15 cellular contexts compared by ENCODE assay signal in genomic region chr5:2251298-2251697, GRCh38.
DNase-seq lines count a peak whose midpoint lies in the region; ATAC-seq and TF ChIP-seq lines count a peak whose summit lies in the region.
"Had no signal": no experiment of that assay in that cellular context is flagged by ENCODE, and none has a peak within 500 bp of the region (broad histone marks: within the 10 kb centered on the region; RNA-seq: fewer than 3 reads in every experiment).

No MANE protein-coding gene starts in this region.

- no peaks in the 10 kb centered on the region for H4K20me1 ChIP-seq in BLaER1
- no peaks in the 10 kb centered on the region for H4K20me1 ChIP-seq in DND-41 (ENCODE audit: insufficient read depth, low read length)

- H3K27ac ChIP-seq in BLaER1 (peak overlapping the region; percentile 37; the same call in 1 of the 2 replicates), DND-41 (ENCODE audit: low read length) (no peak overlapping the region)
- H3K27ac ChIP-seq: C4-2B had no signal

- no peaks in the 10 kb centered on the region for H3K36me3 Mint-ChIP-seq in stimulated activated effector memory CD8-positive, alpha-beta T cell treated with anti-CD3 and anti-CD28 coated beads, Interleukin-12 subunit alpha, Interleukin-12 subunit beta, amount 100 ng/mL, for 72 hours

- no peaks in the 10 kb centered on the region for H3K79me2 ChIP-seq in DND-41 (ENCODE audit: insufficient read depth, low read length)

- H3K27ac Mint-ChIP-seq in stimulated activated effector memory CD8-positive, alpha-beta T cell treated with anti-CD3 and anti-CD28 coated beads, Interleukin-12 subunit alpha, Interleukin-12 subunit beta, amount 100 ng/mL, for 72 hours, result no peak overlapping the region
- H3K27ac Mint-ChIP-seq: B cell; CD4-positive, alpha-beta T cell; GM23338 had no signal

- H3K4me3 ChIP-seq in BLaER1 (no peak overlapping the region), DND-41 (ENCODE audit: low read depth in 1 of 2, low read length in 2 of 2) (no peak overlapping the region)
- H3K4me3 ChIP-seq: GM12878, GM23338 had no signal

- no peak overlapping the region for H3K9ac ChIP-seq in BLaER1
- H3K9ac ChIP-seq in DND-41 (ENCODE audit: low read depth, low read length), result no peak overlapping the region

- H3K36me3 ChIP-seq in BLaER1, result no peaks in the 10 kb centered on the region
- H3K36me3 ChIP-seq in DND-41 (ENCODE audit: insufficient read depth, low read length), result no peaks in the 10 kb centered on the region

- H2AFZ ChIP-seq in DND-41 (ENCODE audit: low read depth, low read length), result no peak overlapping the region
- H2AFZ ChIP-seq: GM23338 had no signal

- peaks cover 5% of the 10 kb centered on the region for H3K9me3 Mint-ChIP-seq in stimulated activated effector memory CD8-positive, alpha-beta T cell treated with anti-CD3 and anti-CD28 coated beads, Interleukin-12 subunit alpha, Interleukin-12 subunit beta, amount 100 ng/mL, for 72 hours
- H3K9me3 Mint-ChIP-seq: CD4-positive, alpha-beta T cell had no signal

- TF ChIP-seq CTCF in DND-41 (IDR thresholded peaks at IDR 0.05; ENCODE audit: borderline replicate concordance, extremely low read depth, low read length, poor library complexity, severe bottlenecking), result no peak

- no peak overlapping the region for H3K4me3 Mint-ChIP-seq in stimulated activated effector memory CD8-positive, alpha-beta T cell treated with anti-CD3 and anti-CD28 coated beads, Interleukin-12 subunit alpha, Interleukin-12 subunit beta, amount 100 ng/mL, for 72 hours
- H3K4me3 Mint-ChIP-seq: B cell; CD4-positive, alpha-beta T cell; GM23338 had no signal

- DNase-seq in DND-41, result no peak
- DNase-seq in mesenteric fat pad (ENCODE audit: low spot score), result peak; percentile 86
- DNase-seq in stimulated activated effector memory CD8-positive, alpha-beta T cell treated with anti-CD3 and anti-CD28 coated beads, Interleukin-12 subunit alpha, Interleukin-12 subunit beta, amount 100 ng/mL, for 72 hours (ENCODE audit: low spot score in 2 of 2), result no peak
- no peak for DNase-seq in COR-L47 (lab: John Stamatoyannopoulos, UW)
- DNase-seq: CD4-positive, alpha-beta T cell; DMS79 treated with DMSO at 0.1 percent for 48 hours; EL; HCEC 1CT had no signal

- ATAC-seq in DND-41 (ENCODE audit: insufficient read depth, low read depth) (0 out of 3 replicates have a peak, but pooled peaks have one; percentile 47), SK-N-SH treated with all-trans-retinoic acid at 6 μM for 48 hours (no peak), GM21717 (IDR thresholded peaks at IDR 0.05; ENCODE audit: unreplicated experiment) (no peak)
- ATAC-seq in stimulated activated effector memory CD8-positive, alpha-beta T cell treated with anti-CD3 and anti-CD28 coated beads, Interleukin-12 subunit alpha, Interleukin-12 subunit beta, amount 100 ng/mL, for 72 hours, result peak; percentile 26
- ATAC-seq: GM12878, GM23338 had no signal

- H3K27me3 ChIP-seq in BLaER1 (peaks cover 23% of the 10 kb centered on the region), DND-41 (ENCODE audit: insufficient read depth, low read length, poor library complexity) (no peaks in the 10 kb centered on the region)

- peaks cover 69% of the 10 kb centered on the region for H3K4me1 ChIP-seq in BLaER1
- H3K4me1 ChIP-seq in DND-41 (ENCODE audit: insufficient read depth, low read length), result peaks cover 3% of the 10 kb centered on the region; the same call in 1 of the 2 replicates

- H3K4me1 Mint-ChIP-seq in stimulated activated effector memory CD8-positive, alpha-beta T cell treated with anti-CD3 and anti-CD28 coated beads, Interleukin-12 subunit alpha, Interleukin-12 subunit beta, amount 100 ng/mL, for 72 hours, result peaks cover 6% of the 10 kb centered on the region
- H3K4me1 Mint-ChIP-seq: B cell had no signal

- H3K9me3 ChIP-seq in BLaER1, result peaks cover 12% of the 10 kb centered on the region
- no peaks in the 10 kb centered on the region for H3K9me3 ChIP-seq in DND-41 (ENCODE audit: insufficient read depth, low read length, severe bottlenecking)

- H3K4me2 ChIP-seq in BLaER1, result peak overlapping the region; percentile 82
- H3K4me2 ChIP-seq in DND-41 (ENCODE audit: insufficient read depth, low read length), result no peak overlapping the region
- H3K4me2 ChIP-seq: GM23338 had no signal

TF ChIP-seq in SK-N-SH treated with all-trans-retinoic acid at 6 μM for 48 hours, 23 proteins besides CTCF, POLR2A, EP300 and RAD21:
- no peak for TF ChIP-seq ZFP30 (CRISPR knock-in tag; IDR thresholded peaks at IDR 0.05)
- TF ChIP-seq TOX (CRISPR knock-in tag; IDR thresholded peaks at IDR 0.05; ENCODE audit: borderline replicate concordance), result no peak
- TF ChIP-seq SNAI2 (CRISPR knock-in tag; IDR thresholded peaks at IDR 0.05), result no peak
- TF ChIP-seq PATZ1 (CRISPR knock-in tag; IDR thresholded peaks at IDR 0.05; ENCODE audit: borderline replicate concordance), result no peak

Comparison
In these comparisons a context has a peak if more than half of its experiments do, and no peak if none do; other contexts are left out.
1. ATAC-seq: peak in DND-41 (single experiment) and stimulated activated effector memory CD8-positive, alpha-beta T cell treated with anti-CD3 and anti-CD28 coated beads, Interleukin-12 subunit alpha, Interleukin-12 subunit beta, amount 100 ng/mL, for 72 hours (single experiment); none in SK-N-SH treated with all-trans-retinoic acid at 6 μM for 48 hours (single experiment) and GM21717 (single experiment).